13 cellular contexts compared by ENCODE assay signal in genomic region chr4:139643042-139643895, GRCh38.
"Had no signal": no experiment of that assay in that cellular context is flagged by ENCODE, and none has a peak within 500 bp of the region (broad histone marks: within the 10 kb centered on the region; RNA-seq: fewer than 3 reads in every experiment).

No MANE protein-coding gene starts in this region.

- H3K36me3 ChIP-seq: brain microvascular endothelial cell, heart left ventricle, neutrophil, thyroid gland, vagina had no signal

- H3K4me1 Mint-ChIP-seq: activated naive CD8-positive, alpha-beta T cell treated with anti-CD3 and anti-CD28 coated beads for 36 hours; central memory CD8-positive, alpha-beta T cell; stimulated activated memory B cell treated with anti-CD40 and anti-IgM and Interleukin-4, amounts not matched to agents 10 μg/mL and 1 μg/mL and 100 μg/mL, for 72 hours had no signal

- DNase-seq: activated naive CD8-positive, alpha-beta T cell treated with anti-CD3 and anti-CD28 coated beads for 36 hours; effector memory CD4-positive, alpha-beta T cell; heart left ventricle; left cardiac atrium; midbrain; thyroid gland had no signal

- H3K4me3 Mint-ChIP-seq: activated naive CD8-positive, alpha-beta T cell treated with anti-CD3 and anti-CD28 coated beads for 36 hours; activated T-helper 1 cell treated with anti-CD3 and anti-CD28 coated beads, Interleukin-12 subunit alpha, Interleukin-12 subunit beta, Interleukin-2, Interleukin-4 antibody, amounts not matched to agents 30 ng/mL and 10 ng/mL and 1 ng/mL, durations not matched to agents 14 hours and 24 hours and 36 hours; central memory CD8-positive, alpha-beta T cell; stimulated activated memory B cell treated with anti-CD40 and anti-IgM and Interleukin-4, amounts not matched to agents 10 μg/mL and 1 μg/mL and 100 μg/mL, for 72 hours had no signal

- H3K9me3 ChIP-seq: thyroid gland had no signal

- H3K27ac Mint-ChIP-seq: activated naive CD8-positive, alpha-beta T cell treated with anti-CD3 and anti-CD28 coated beads for 36 hours; activated T-helper 1 cell treated with anti-CD3 and anti-CD28 coated beads, Interleukin-12 subunit alpha, Interleukin-12 subunit beta, Interleukin-2, Interleukin-4 antibody, amounts not matched to agents 30 ng/mL and 10 ng/mL and 1 ng/mL, durations not matched to agents 14 hours and 24 hours and 36 hours; stimulated activated memory B cell treated with anti-CD40 and anti-IgM and Interleukin-4, amounts not matched to agents 10 μg/mL and 1 μg/mL and 100 μg/mL, for 72 hours had no signal

- H3K36me3 Mint-ChIP-seq: activated naive CD8-positive, alpha-beta T cell treated with anti-CD3 and anti-CD28 coated beads for 36 hours; stimulated activated memory B cell treated with anti-CD40 and anti-IgM and Interleukin-4, amounts not matched to agents 10 μg/mL and 1 μg/mL and 100 μg/mL, for 72 hours had no signal

- H3K27me3 ChIP-seq: brain microvascular endothelial cell, heart left ventricle, neutrophil, thyroid gland, vagina had no signal

- H3K4me3 ChIP-seq: heart left ventricle, lung, thyroid gland, vagina had no signal

- H3K27ac ChIP-seq: brain microvascular endothelial cell, heart left ventricle, neutrophil, thyroid gland, vagina had no signal

- H3K4me1 ChIP-seq: heart left ventricle, thyroid gland, vagina had no signal

- H3K27me3 Mint-ChIP-seq: activated naive CD8-positive, alpha-beta T cell treated with anti-CD3 and anti-CD28 coated beads for 36 hours; central memory CD8-positive, alpha-beta T cell had no signal

- ATAC-seq: heart left ventricle; left cardiac atrium; stimulated activated memory B cell treated with anti-CD40 and anti-IgM and Interleukin-4, amounts not matched to agents 10 μg/mL and 1 μg/mL and 100 μg/mL, for 72 hours had no signal
